In genomic region chr2:121659933-121660332, GRCh38 we compare ENCODE assay signal across 9 cellular contexts.
"Had no signal": no experiment of that assay in that cellular context is flagged by ENCODE, and none has a peak within 500 bp of the region (broad histone marks: within the 10 kb centered on the region; RNA-seq: fewer than 3 reads in every experiment).

No MANE protein-coding gene starts in this region.

- DNase-seq: H9, HCEC 1CT, IMR-90, KBM-7 had no signal

- H3K9me3 Mint-ChIP-seq: GM23338, H9 had no signal

- FAIRE-seq: H1, H54 had no signal

- ATAC-seq: GM23338 had no signal

- H3K27ac Mint-ChIP-seq: GM23338, H9 had no signal

- H3K4me3 Mint-ChIP-seq: GM23338, H9 had no signal

- H3K27ac ChIP-seq: HL-60, KMS-11 had no signal
